In the genomic region with DNA sequence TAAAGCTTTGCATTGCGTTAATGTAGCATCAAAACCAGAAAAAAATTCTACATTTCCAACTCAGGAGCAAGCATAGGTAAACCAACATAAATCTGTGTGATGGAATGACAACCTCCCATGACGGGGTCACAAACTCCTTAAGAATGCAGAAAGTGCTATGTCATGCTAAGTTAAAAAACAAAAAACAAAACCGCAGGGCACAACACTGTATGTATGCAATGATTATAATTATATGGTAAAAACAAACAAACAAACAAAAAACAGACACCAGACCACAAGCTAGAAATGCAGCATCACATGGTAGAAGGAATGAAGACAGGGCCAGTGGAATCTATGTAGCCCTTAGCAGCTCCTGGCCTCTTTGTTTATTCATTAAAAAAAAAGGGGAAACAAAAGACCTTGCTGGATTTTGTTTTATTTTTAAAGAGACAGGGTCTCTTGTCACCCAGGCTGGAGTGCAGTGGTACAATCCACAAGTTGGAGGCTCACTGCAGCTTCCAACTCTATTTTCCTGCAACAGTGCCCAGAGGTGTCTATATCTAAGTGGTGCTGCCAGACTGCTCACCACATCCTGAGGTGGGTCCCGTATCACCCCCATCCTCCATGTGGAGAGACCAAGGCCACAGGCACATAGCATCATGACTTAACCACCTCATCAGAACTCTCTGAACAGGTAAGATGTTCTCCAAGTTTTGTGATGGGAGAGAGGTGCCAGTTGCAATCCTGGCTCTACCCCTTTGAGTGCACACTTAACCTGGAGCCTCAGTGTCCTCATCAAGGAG, we compare ENCODE assay signal across 1 cellular context.
TF ChIP-seq lines count a peak whose summit lies in the region.

No MANE protein-coding gene starts in this region.

TF ChIP-seq in WTC11, 78 proteins besides CTCF, POLR2A, EP300 and RAD21 (continued from another document):
- no peak for TF ChIP-seq ZNF532 (CRISPR knock-in tag; IDR thresholded peaks at IDR 0.05; ENCODE audit: borderline replicate concordance)
- TF ChIP-seq, protein P1, sequence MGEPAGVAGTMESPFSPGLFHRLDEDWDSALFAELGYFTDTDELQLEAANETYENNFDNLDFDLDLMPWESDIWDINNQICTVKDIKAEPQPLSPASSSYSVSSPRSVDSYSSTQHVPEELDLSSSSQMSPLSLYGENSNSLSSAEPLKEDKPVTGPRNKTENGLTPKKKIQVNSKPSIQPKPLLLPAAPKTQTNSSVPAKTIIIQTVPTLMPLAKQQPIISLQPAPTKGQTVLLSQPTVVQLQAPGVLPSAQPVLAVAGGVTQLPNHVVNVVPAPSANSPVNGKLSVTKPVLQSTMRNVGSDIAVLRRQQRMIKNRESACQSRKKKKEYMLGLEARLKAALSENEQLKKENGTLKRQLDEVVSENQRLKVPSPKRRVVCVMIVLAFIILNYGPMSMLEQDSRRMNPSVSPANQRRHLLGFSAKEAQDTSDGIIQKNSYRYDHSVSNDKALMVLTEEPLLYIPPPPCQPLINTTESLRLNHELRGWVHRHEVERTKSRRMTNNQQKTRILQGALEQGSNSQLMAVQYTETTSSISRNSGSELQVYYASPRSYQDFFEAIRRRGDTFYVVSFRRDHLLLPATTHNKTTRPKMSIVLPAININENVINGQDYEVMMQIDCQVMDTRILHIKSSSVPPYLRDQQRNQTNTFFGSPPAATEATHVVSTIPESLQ (CRISPR knock-in tag; IDR thresholded peaks at IDR 0.05) = no peak
- TF ChIP-seq TCF7 (CRISPR knock-in tag; IDR thresholded peaks at IDR 0.05; ENCODE audit: low read depth) = no peak
- no peak for TF ChIP-seq MLX (CRISPR knock-in tag; IDR thresholded peaks at IDR 0.05)
- TF ChIP-seq GABPB1 (CRISPR knock-in tag; IDR thresholded peaks at IDR 0.05) = no peak
- TF ChIP-seq, protein P2, sequence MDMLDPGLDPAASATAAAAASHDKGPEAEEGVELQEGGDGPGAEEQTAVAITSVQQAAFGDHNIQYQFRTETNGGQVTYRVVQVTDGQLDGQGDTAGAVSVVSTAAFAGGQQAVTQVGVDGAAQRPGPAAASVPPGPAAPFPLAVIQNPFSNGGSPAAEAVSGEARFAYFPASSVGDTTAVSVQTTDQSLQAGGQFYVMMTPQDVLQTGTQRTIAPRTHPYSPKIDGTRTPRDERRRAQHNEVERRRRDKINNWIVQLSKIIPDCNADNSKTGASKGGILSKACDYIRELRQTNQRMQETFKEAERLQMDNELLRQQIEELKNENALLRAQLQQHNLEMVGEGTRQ (CRISPR knock-in tag; IDR thresholded peaks at IDR 0.05) = no peak
- no peak for TF ChIP-seq TP53 (CRISPR knock-in tag; IDR thresholded peaks at IDR 0.05)
- no peak for TF ChIP-seq IRF2 (CRISPR knock-in tag; IDR thresholded peaks at IDR 0.05; ENCODE audit: borderline replicate concordance, low read depth)
- TF ChIP-seq ZNF671 (CRISPR knock-in tag; IDR thresholded peaks at IDR 0.05) = no peak
